Comparison of ENCODE assay signal across 27 cellular contexts in genomic region chr5:155697236-155697635, GRCh38.
"Had no signal": no experiment of that assay in that cellular context is flagged by ENCODE, and none has a peak within 500 bp of the region (broad histone marks: within the 10 kb centered on the region; RNA-seq: fewer than 3 reads in every experiment).

No MANE protein-coding gene starts in this region.

- DNase-seq: stimulated activated CD4-positive, alpha-beta T cell treated with anti-CD3 and anti-CD28 coated beads, Interleukin-2, amount 100 ng/mL, for 48 hours; stimulated activated CD4-positive, alpha-beta T cell treated with anti-CD3 and anti-CD28 coated beads, Interleukin-4, amount 100 ng/mL, for 1 hour; stimulated activated CD4-positive, alpha-beta T cell treated with anti-CD3 and anti-CD28 coated beads, Interleukin-4, amount 100 ng/mL, for 24 hours; stimulated activated CD4-positive, alpha-beta T cell treated with anti-CD3 and anti-CD28 coated beads, Interleukin-4, amount 100 ng/mL, for 4 hours; stimulated activated CD8-positive, alpha-beta memory T cell treated with anti-CD3 and anti-CD28 coated beads, Interleukin-4, amount 100 ng/mL, for 48 hours; stimulated activated naive B cell treated with anti-CD40 and anti-IgM and Interleukin-4, amounts not matched to agents 10 μg/mL and 1 μg/mL and 100 μg/mL, for 72 hours; stimulated activated naive CD4-positive, alpha-beta T cell; stimulated activated naive CD4-positive, alpha-beta T cell treated with Interleukin-2 at 50 U/mL for 16 hours; stimulated activated naive CD8-positive, alpha-beta T cell treated with anti-CD3 and anti-CD28 coated beads, Interleukin-15, amount 100 ng/mL, for 72 hours; stimulated activated naive CD8-positive, alpha-beta T cell treated with anti-CD3 and anti-CD28 coated beads, Interleukin-15, Interleukin-2, amounts not matched to agents 100 U/mL and 50 U/mL, for 24 hours; stomach; substantia nigra; testis; thyroid gland; tibial artery; transverse colon; trophoblast cell; upper lobe of left lung; upper lobe of right lung; uterus had no signal

- H3K27me3 ChIP-seq: stomach, suprapubic skin, testis, thyroid gland, tibial artery, tibial nerve, transverse colon, upper lobe of left lung, upper lobe of right lung, uterus, vagina had no signal

- ATAC-seq: stimulated activated effector memory CD8-positive, alpha-beta T cell treated with anti-CD3 and anti-CD28 coated beads, Interleukin-12 subunit alpha, Interleukin-12 subunit beta, amount 100 ng/mL, for 72 hours; stimulated activated memory B cell treated with anti-CD40 and anti-IgM and Interleukin-4, amounts not matched to agents 10 μg/mL and 1 μg/mL and 100 μg/mL, for 72 hours; stimulated activated naive B cell treated with anti-CD40 and anti-IgM and Interleukin-4, amounts not matched to agents 10 μg/mL and 1 μg/mL and 100 μg/mL, for 72 hours; stimulated activated naive CD8-positive, alpha-beta T cell treated with anti-CD3 and anti-CD28 coated beads, Interleukin-15, amount 100 ng/mL, for 72 hours; stimulated activated naive CD8-positive, alpha-beta T cell treated with anti-CD3 and anti-CD28 coated beads, Interleukin-15, Interleukin-2, amounts not matched to agents 100 U/mL and 50 U/mL, for 24 hours; upper lobe of right lung had no signal

- H3K4me1 ChIP-seq: stomach, suprapubic skin, testis, thyroid gland, tibial artery, tibial nerve, transverse colon, upper lobe of left lung, upper lobe of right lung, uterus, vagina had no signal

- H3K27ac ChIP-seq: stomach, suprapubic skin, testis, thoracic aorta, thyroid gland, tibial artery, tibial nerve, transverse colon, upper lobe of left lung, upper lobe of right lung, uterus, vagina had no signal

- H3K36me3 ChIP-seq: stomach, suprapubic skin, thoracic aorta, thyroid gland, tibial artery, tibial nerve, transverse colon, upper lobe of left lung, upper lobe of right lung, uterus, vagina had no signal

- H3K4me3 ChIP-seq: stomach, suprapubic skin, testis, thoracic aorta, thyroid gland, tibial artery, tibial nerve, transverse colon, upper lobe of left lung, upper lobe of right lung, uterus, vagina had no signal

- FAIRE-seq: urothelium cell line had no signal

- H3K9me3 ChIP-seq: suprapubic skin, testis, thoracic aorta, thyroid gland, tibial artery, transverse colon, upper lobe of left lung, upper lobe of right lung, uterus, vagina had no signal
